In the genomic region with DNA sequence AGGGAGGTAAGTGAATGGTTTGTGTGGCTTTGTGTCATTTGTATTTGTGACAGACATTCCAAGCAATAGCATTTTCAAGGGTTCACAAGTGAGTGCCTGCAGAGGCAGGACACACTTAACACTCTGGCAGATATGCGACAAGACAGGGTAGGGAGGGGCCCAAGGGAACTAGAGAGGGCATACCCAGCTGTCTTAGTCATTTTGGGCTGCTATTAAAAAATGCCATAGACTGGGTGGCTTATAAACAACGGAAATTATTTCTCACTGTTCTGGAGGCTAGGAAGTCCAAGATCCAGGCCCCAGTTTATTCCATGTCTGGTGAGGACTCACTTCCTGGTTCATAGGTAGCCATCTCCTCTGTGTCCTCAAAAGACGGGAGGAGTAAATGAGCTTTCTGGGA, we compare ENCODE assay signal across 11 cellular contexts.
DNase-seq lines count a peak whose midpoint lies in the region; TF ChIP-seq lines count a peak whose summit lies in the region.
"Had no signal": no experiment of that assay in that cellular context is flagged by ENCODE, and none has a peak within 500 bp of the region (broad histone marks: within the 10 kb centered on the region; RNA-seq: fewer than 3 reads in every experiment).

No MANE protein-coding gene starts in this region.

- DNase-seq in EL (peak; percentile 82), LHCN-M2 (ENCODE audit: low read depth) (peak; percentile 92), epithelial cell of esophagus (ENCODE audit: low read depth) (peak; percentile 37), SHP77 treated with DMSO at 0.1 percent for 48 hours (lab: John Stamatoyannopoulos, UW) (no peak), uterus (no peak), NCI-H69 (lab: John Stamatoyannopoulos, UW) (no peak)
- no peak for DNase-seq in activated naive CD4-positive, alpha-beta T cell treated with anti-CD3 and anti-CD28 coated beads, Interleukin-2, amount 50 U/mL, for 16 hours
- DNase-seq: activated CD4-positive, CD25-positive, alpha-beta regulatory T cell treated with anti-CD3 and anti-CD28 coated beads, Interleukin-2, amount 50 U/mL, for 72 hours; activated naive CD4-positive, alpha-beta T cell; midbrain had no signal

- H3K27ac ChIP-seq in uterus: no peak overlapping the region

- H3K9ac ChIP-seq in skeletal muscle satellite cell (ENCODE audit: low read depth, low read length): peak overlapping the region; percentile 57

- no peak overlapping the region for H3K4me3 ChIP-seq in epithelial cell of esophagus (ENCODE audit: low read length)
- H3K4me3 ChIP-seq in skeletal muscle satellite cell (ENCODE audit: low read length): peak overlapping the region; percentile 7
- no peak overlapping the region for H3K4me3 ChIP-seq in uterus

- TF ChIP-seq POLR2A in uterus (IDR thresholded peaks at IDR 0.05): no peak

- TF ChIP-seq CTCF in epithelial cell of esophagus (IDR thresholded peaks at IDR 0.05; ENCODE audit: insufficient read depth, low read depth, low read length, missing control alignments) (no peak), uterus (IDR thresholded peaks at IDR 0.05) (no peak)

- H3K9me3 ChIP-seq in skeletal muscle satellite cell (replicated peaks; ENCODE audit: low read length) (no peaks in the 10 kb centered on the region), uterus (no peaks in the 10 kb centered on the region)

- intact Hi-C loops in uterus (cut with DNase I; ENCODE audit: low total_unique reads): no loop called here

- H3K36me3 ChIP-seq in skeletal muscle satellite cell (ENCODE audit: insufficient read depth, low read length): no peaks in the 10 kb centered on the region
- no peaks in the 10 kb centered on the region for H3K36me3 ChIP-seq in uterus

- H3K27me3 ChIP-seq in skeletal muscle satellite cell (ENCODE audit: control insufficient read depth, insufficient read depth, low read length) (no peaks in the 10 kb centered on the region), uterus (no peaks in the 10 kb centered on the region)

- peak overlapping the region; percentile 12 for H3K4me2 ChIP-seq in skeletal muscle satellite cell (ENCODE audit: low read length)

- H3K4me1 ChIP-seq in skeletal muscle satellite cell (ENCODE audit: control insufficient read depth, insufficient read depth, low read length): peaks cover 38% of the 10 kb centered on the region
- H3K4me1 ChIP-seq in uterus: no peaks in the 10 kb centered on the region

Comparison
In these comparisons a context has a peak if more than half of its experiments do, and no peak if none do; other contexts are left out.
1. DNase-seq: peak in EL (single experiment), LHCN-M2 (single experiment) and epithelial cell of esophagus (single experiment); none in SHP77 treated with DMSO at 0.1 percent for 48 hours (single experiment), uterus (0 of 2), activated naive CD4-positive, alpha-beta T cell treated with anti-CD3 and anti-CD28 coated beads, Interleukin-2, amount 50 U/mL, for 16 hours (single experiment) and NCI-H69 (single experiment).